In genomic region chr20:50745634-50746137, GRCh38 we compare ENCODE assay signal across 15 cellular contexts. TPM values are rescaled to one million over a fixed set of nuclear protein-coding genes. Genes with fewer than 3 reads are reported as not detected.
A peak's percentile ranks its signal among the peaks of the same experiment; 100 is the strongest.
DNase-seq lines count a peak whose midpoint lies in the region; ATAC-seq, FAIRE-seq and TF ChIP-seq lines count a peak whose summit lies in the region.
"Had no signal": no experiment of that assay in that cellular context is flagged by ENCODE, and none has a peak within 500 bp of the region (broad histone marks: within the 10 kb centered on the region; RNA-seq: fewer than 3 reads in every experiment).

No MANE protein-coding gene starts in this region.

- DNase-seq in activated naive CD4-positive, alpha-beta T cell treated with anti-CD3 and anti-CD28 coated beads, Interleukin-2, amount 50 U/mL, for 16 hours: no peak
- no peak for DNase-seq in activated T-helper 1 cell treated with anti-CD3 and anti-CD28 coated beads, Interleukin-12 subunit alpha, Interleukin-12 subunit beta, Interleukin-2, Interleukin-4 antibody, amounts not matched to agents 30 ng/mL and 10 ng/mL and 1 ng/mL, durations not matched to agents 14 hours and 24 hours and 36 hours (ENCODE audit: low spot score)
- DNase-seq in keratinocyte (ENCODE audit: low read depth, low spot score) (no peak), testis (peak; percentile 11), left lobe of liver (ENCODE audit: low spot score) (no peak), COLO668 (lab: John Stamatoyannopoulos, UW; ENCODE audit: unreplicated experiment) (no peak), NCI-H146 (lab: John Stamatoyannopoulos, UW) (no peak)
- DNase-seq: activated CD4-positive, alpha-beta T cell treated with anti-CD3 and anti-CD28 coated beads, Interleukin-2, amount 50 U/mL, for 1 hour; adrenal gland; DMS79; stimulated activated CD4-positive, alpha-beta T cell treated with anti-CD3 and anti-CD28 coated beads, Interleukin-12 subunit alpha, Interleukin-12 subunit beta, amount 100 ng/mL, for 4 hours had no signal

- H3K9me3 ChIP-seq in keratinocyte (ENCODE audit: control insufficient read depth, low read depth, low read length) (no peaks in the 10 kb centered on the region), testis (no peaks in the 10 kb centered on the region)
- H3K9me3 ChIP-seq: adrenal gland, gastroesophageal sphincter had no signal

- peaks cover 44% of the 10 kb centered on the region for H3K4me1 Mint-ChIP-seq in activated naive CD4-positive, alpha-beta T cell treated with anti-CD3 and anti-CD28 coated beads, Interleukin-2, amount 50 U/mL, for 24 hours
- peaks cover 35% of the 10 kb centered on the region for H3K4me1 Mint-ChIP-seq in activated T-helper 1 cell treated with anti-CD3 and anti-CD28 coated beads, Interleukin-12 subunit alpha, Interleukin-12 subunit beta, Interleukin-2, Interleukin-4 antibody, amounts not matched to agents 30 ng/mL and 10 ng/mL and 1 ng/mL, durations not matched to agents 14 hours and 24 hours and 36 hours (ENCODE audit: low read depth)

- no peaks in the 10 kb centered on the region for H3K9me1 ChIP-seq in keratinocyte (ENCODE audit: control insufficient read depth, extremely low read depth, insufficient read depth, low read length)

- no peaks in the 10 kb centered on the region for H3K27me3 Mint-ChIP-seq in activated naive CD4-positive, alpha-beta T cell treated with anti-CD3 and anti-CD28 coated beads, Interleukin-2, amount 50 U/mL, for 24 hours
- no peaks in the 10 kb centered on the region for H3K27me3 Mint-ChIP-seq in activated T-helper 1 cell treated with anti-CD3 and anti-CD28 coated beads, Interleukin-12 subunit alpha, Interleukin-12 subunit beta, Interleukin-2, Interleukin-4 antibody, amounts not matched to agents 30 ng/mL and 10 ng/mL and 1 ng/mL, durations not matched to agents 14 hours and 24 hours and 36 hours (ENCODE audit: insufficient read depth)

- H3K27ac ChIP-seq in keratinocyte (ENCODE audit: control insufficient read depth, insufficient read depth, low read length) (peak overlapping the region; percentile 3), testis (peak overlapping the region in 1 of 2 donors; percentile 86)

- H3K9me3 Mint-ChIP-seq in activated naive CD4-positive, alpha-beta T cell treated with anti-CD3 and anti-CD28 coated beads, Interleukin-2, amount 50 U/mL, for 24 hours: no peaks in the 10 kb centered on the region
- H3K9me3 Mint-ChIP-seq in activated T-helper 1 cell treated with anti-CD3 and anti-CD28 coated beads, Interleukin-12 subunit alpha, Interleukin-12 subunit beta, Interleukin-2, Interleukin-4 antibody, amounts not matched to agents 30 ng/mL and 10 ng/mL and 1 ng/mL, durations not matched to agents 14 hours and 24 hours and 36 hours: no peaks in the 10 kb centered on the region

- H3K27me3 ChIP-seq in keratinocyte (ENCODE audit: control insufficient read depth, extremely low read depth, insufficient read depth, low read length) (no peaks in the 10 kb centered on the region), testis (no peaks in the 10 kb centered on the region)
- H3K27me3 ChIP-seq: adrenal gland, gastroesophageal sphincter had no signal

- no peak overlapping the region for H3K9ac ChIP-seq in keratinocyte (ENCODE audit: control insufficient read depth, extremely low read depth, insufficient read depth, low read length)

- ATAC-seq in left lobe of liver: no peak
- ATAC-seq: gastroesophageal sphincter had no signal

- peaks cover 26% of the 10 kb centered on the region for H3K79me2 ChIP-seq in keratinocyte (ENCODE audit: control insufficient read depth, insufficient read depth, low read length)

- no peak overlapping the region for H3K4me2 ChIP-seq in keratinocyte (ENCODE audit: control insufficient read depth, extremely low read depth, insufficient read depth, low read depth, low read length)

- intact Hi-C loops in activated T-helper 1 cell treated with anti-CD3 and anti-CD28 coated beads, Interleukin-12 subunit alpha, Interleukin-12 subunit beta, Interleukin-2, Interleukin-4 antibody, amounts not matched to agents 30 ng/mL and 10 ng/mL and 1 ng/mL, durations not matched to agents 14 hours and 24 hours and 36 hours (cut with micrococcal nuclease): loop anchor here (1.0 to 10.0 kb wide), 3 partner anchors 20 to 261 kb away; no protein-coding TSS in a partner anchor
- intact Hi-C loops in testis (cut with DNase I; ENCODE audit: low total_unique reads): no loop called here

- no peak for FAIRE-seq in keratinocyte (lab: Jason Lieb, UNC)
- FAIRE-seq: GM12892, GM19239 had no signal

- dilution Hi-C loops in keratinocyte (cut with MboI; ENCODE audit: extremely low pct_ligation_motif_present, low sequenced_read_pairs): no loop called here

- no peak for TF ChIP-seq CTCF in keratinocyte (optimal IDR thresholded peaks at IDR 0.05 in 1 of 3, IDR thresholded peaks at IDR 0.05 in 1 of 3, conservative IDR thresholded peaks at IDR 0.05 in 1 of 3; ENCODE audit: extremely low read depth in 1 of 3, insufficient read depth in 2 of 3, low read length in 3 of 3)
- no peak for TF ChIP-seq CTCF in testis (IDR thresholded peaks at IDR 0.05)

- H3K4me1 ChIP-seq in keratinocyte (ENCODE audit: control insufficient read depth, extremely low read depth, insufficient read depth, low read length) (peaks cover 32% of the 10 kb centered on the region), testis (peaks cover 9% of the 10 kb centered on the region)

- peak overlapping the region; percentile 1 for H3K4me3 Mint-ChIP-seq in activated naive CD4-positive, alpha-beta T cell treated with anti-CD3 and anti-CD28 coated beads, Interleukin-2, amount 50 U/mL, for 24 hours
- H3K4me3 Mint-ChIP-seq in activated T-helper 1 cell treated with anti-CD3 and anti-CD28 coated beads, Interleukin-12 subunit alpha, Interleukin-12 subunit beta, Interleukin-2, Interleukin-4 antibody, amounts not matched to agents 30 ng/mL and 10 ng/mL and 1 ng/mL, durations not matched to agents 14 hours and 24 hours and 36 hours: no peak overlapping the region

- H2AFZ ChIP-seq in keratinocyte (ENCODE audit: control insufficient read depth, low read length): no peak overlapping the region

- H3K4me3 ChIP-seq in keratinocyte (ENCODE audit: control insufficient read depth in 2 of 3, extremely low read depth in 1 of 3, insufficient read depth in 2 of 3, low read depth in 1 of 3, low read length in 3 of 3) (no peak overlapping the region), testis (no peak overlapping the region)
- H3K4me3 ChIP-seq: adrenal gland, gastroesophageal sphincter had no signal

- H3K27ac Mint-ChIP-seq in activated naive CD4-positive, alpha-beta T cell treated with anti-CD3 and anti-CD28 coated beads, Interleukin-2, amount 50 U/mL, for 24 hours: peak overlapping the region; percentile 80
- peak overlapping the region; percentile 9 for H3K27ac Mint-ChIP-seq in activated T-helper 1 cell treated with anti-CD3 and anti-CD28 coated beads, Interleukin-12 subunit alpha, Interleukin-12 subunit beta, Interleukin-2, Interleukin-4 antibody, amounts not matched to agents 30 ng/mL and 10 ng/mL and 1 ng/mL, durations not matched to agents 14 hours and 24 hours and 36 hours

- peaks cover 5% of the 10 kb centered on the region for H3K36me3 Mint-ChIP-seq in activated naive CD4-positive, alpha-beta T cell treated with anti-CD3 and anti-CD28 coated beads, Interleukin-2, amount 50 U/mL, for 24 hours
- peaks cover 10% of the 10 kb centered on the region for H3K36me3 Mint-ChIP-seq in activated T-helper 1 cell treated with anti-CD3 and anti-CD28 coated beads, Interleukin-12 subunit alpha, Interleukin-12 subunit beta, Interleukin-2, Interleukin-4 antibody, amounts not matched to agents 30 ng/mL and 10 ng/mL and 1 ng/mL, durations not matched to agents 14 hours and 24 hours and 36 hours (ENCODE audit: low read depth)

- no peak for TF ChIP-seq POLR2A in testis (IDR thresholded peaks at IDR 0.05)

- H4K20me1 ChIP-seq in keratinocyte (ENCODE audit: control insufficient read depth, extremely low read depth, insufficient read depth, low read length): no peaks in the 10 kb centered on the region

- 75 to 77% methylated on average over 2 of the region's 2 CpGs for WGBS in testis, 2 donors

- H3K36me3 ChIP-seq in keratinocyte (ENCODE audit: control insufficient read depth in 2 of 2, extremely low read depth in 1 of 2, insufficient read depth in 2 of 2, low read length in 2 of 2) (peaks cover 8 to 18% of the 10 kb centered on the region in 2 experiments), testis (ENCODE audit: low read depth, missing control alignments) (no peaks in the 10 kb centered on the region)
- H3K36me3 ChIP-seq: adrenal gland had no signal

RNA-seq across cellular contexts. Expression of gene PARD6B, which starts 14.3 kb away (rescaled TPM):
- 6.3 and 7.1 TPM in 2 replicates for total RNA-seq in activated T-helper 1 cell treated with anti-CD3 and anti-CD28 coated beads, Interleukin-12 subunit alpha, Interleukin-12 subunit beta, Interleukin-2, Interleukin-4 antibody, amounts not matched to agents 30 ng/mL and 10 ng/mL and 1 ng/mL, durations not matched to agents 14 hours and 24 hours and 36 hours
- 1.4 to 2.0 TPM (median 1.4 TPM) in 3 replicates for polyA plus RNA-seq in keratinocyte
- 9.9 TPM for polyA plus RNA-seq in keratinocyte (2011; ENCODE audit: low read depth)
- polyA plus RNA-seq in keratinocyte (2011; cell fraction: cytosol; rRNA removed): 0.30 and 1.1 TPM in 2 replicates
- polyA plus RNA-seq in keratinocyte (2011; cell fraction: nucleus; rRNA removed): 2.0 and 2.9 TPM in 2 replicates
- polyA plus RNA-seq in keratinocyte (2012; ENCODE audit: low replicate concordance): 1.1 and 9.7 TPM in 2 replicates
- 1.8 to 4.9 TPM (median 2.5 TPM) in 3 replicates for polyA minus RNA-seq in keratinocyte
- 1.5 TPM for polyA minus RNA-seq in keratinocyte (2011; cell fraction: cytosol; rRNA and poly(A)+ RNA removed)
- polyA minus RNA-seq in keratinocyte (2011; cell fraction: nucleus; rRNA and poly(A)+ RNA removed): 2.5 and 4.3 TPM in 2 replicates
- 10 to 100 TPM; 15.4 to 17.0 TPM for total RNA-seq in testis
- polyA plus RNA-seq in testis (ENCODE audit: insufficient read depth, low read depth, low replicate concordance): 3.8 TPM
- total RNA-seq in left lobe of liver: 10.9 TPM

RNA-seq across cellular contexts. Expression of gene BCAS4, which starts 49.2 kb away (rescaled TPM):
- total RNA-seq in activated T-helper 1 cell treated with anti-CD3 and anti-CD28 coated beads, Interleukin-12 subunit alpha, Interleukin-12 subunit beta, Interleukin-2, Interleukin-4 antibody, amounts not matched to agents 30 ng/mL and 10 ng/mL and 1 ng/mL, durations not matched to agents 14 hours and 24 hours and 36 hours: 7.8 and 9.3 TPM in 2 replicates
- polyA plus RNA-seq in keratinocyte (13.8 to 23.1 TPM (median 19.0 TPM) in 3 replicates), testis (ENCODE audit: insufficient read depth, low read depth, low replicate concordance) (5.8 TPM)
- 1.3 TPM for polyA plus RNA-seq in keratinocyte (2011; ENCODE audit: low read depth)
- polyA plus RNA-seq in keratinocyte (2011; cell fraction: cytosol; rRNA removed): 9.0 and 22.6 TPM in 2 replicates
- polyA plus RNA-seq in keratinocyte (2011; cell fraction: nucleus; rRNA removed): 7.0 and 12.3 TPM in 2 replicates
- polyA plus RNA-seq in keratinocyte (2012; ENCODE audit: low replicate concordance): 6.9 and 15.7 TPM in 2 replicates
- 4.0 to 9.0 TPM (median 8.4 TPM) in 3 replicates for polyA minus RNA-seq in keratinocyte
- 8.2 TPM for polyA minus RNA-seq in keratinocyte (2011; cell fraction: cytosol; rRNA and poly(A)+ RNA removed)
- polyA minus RNA-seq in keratinocyte (2011; cell fraction: nucleus; rRNA and poly(A)+ RNA removed): 3.8 and 8.4 TPM in 2 replicates
- total RNA-seq in testis (10 to 100 TPM in 1 of 2 donors, 1 to 10 TPM in 1; 7.6 to 10.8 TPM), left lobe of liver (0.83 TPM)

RNA-seq across cellular contexts. Expression of gene RIPOR3, which starts 54.3 kb away (rescaled TPM):
- total RNA-seq in activated T-helper 1 cell treated with anti-CD3 and anti-CD28 coated beads, Interleukin-12 subunit alpha, Interleukin-12 subunit beta, Interleukin-2, Interleukin-4 antibody, amounts not matched to agents 30 ng/mL and 10 ng/mL and 1 ng/mL, durations not matched to agents 14 hours and 24 hours and 36 hours: not detected in 2 replicates
- polyA plus RNA-seq in keratinocyte: 0.10 to 0.40 TPM (median 0.10 TPM) in 3 replicates
- polyA plus RNA-seq in keratinocyte (2011; ENCODE audit: low read depth): 0.42 TPM
- 0.05 and 0.06 TPM in 2 replicates for polyA plus RNA-seq in keratinocyte (2011; cell fraction: cytosol; rRNA removed)
- 0.43 and 0.44 TPM in 2 replicates for polyA plus RNA-seq in keratinocyte (2011; cell fraction: nucleus; rRNA removed)
- 0.22 and 1.2 TPM in 2 replicates for polyA plus RNA-seq in keratinocyte (2012; ENCODE audit: low replicate concordance)
- polyA minus RNA-seq in keratinocyte: 0.10 to 0.72 TPM in 2 of 3 replicates, not detected in the other
- polyA minus RNA-seq in keratinocyte (2011; cell fraction: cytosol; rRNA and poly(A)+ RNA removed): not detected
- 0.11 and 0.31 TPM in 2 replicates for polyA minus RNA-seq in keratinocyte (2011; cell fraction: nucleus; rRNA and poly(A)+ RNA removed)
- 10 to 100 TPM; 22.1 to 26.9 TPM for total RNA-seq in testis
- polyA plus RNA-seq in testis (ENCODE audit: insufficient read depth, low read depth, low replicate concordance): 11.3 TPM
- total RNA-seq in left lobe of liver: 20.1 TPM

Comparison
In these comparisons a context has a peak if more than half of its experiments do, and no peak if none do; other contexts are left out.
1. RNA of gene RIPOR3, which starts 54.3 kb away (total RNA-seq): 22.1 to 26.9 TPM in testis and 20.1 TPM in left lobe of liver (single experiment); not detected in activated T-helper 1 cell treated with anti-CD3 and anti-CD28 coated beads, Interleukin-12 subunit alpha, Interleukin-12 subunit beta, Interleukin-2, Interleukin-4 antibody, amounts not matched to agents 30 ng/mL and 10 ng/mL and 1 ng/mL, durations not matched to agents 14 hours and 24 hours and 36 hours; every median in the first group is over 10 times any median in the second.